Comparison of ENCODE assay signal across 11 cellular contexts in the genomic region with DNA sequence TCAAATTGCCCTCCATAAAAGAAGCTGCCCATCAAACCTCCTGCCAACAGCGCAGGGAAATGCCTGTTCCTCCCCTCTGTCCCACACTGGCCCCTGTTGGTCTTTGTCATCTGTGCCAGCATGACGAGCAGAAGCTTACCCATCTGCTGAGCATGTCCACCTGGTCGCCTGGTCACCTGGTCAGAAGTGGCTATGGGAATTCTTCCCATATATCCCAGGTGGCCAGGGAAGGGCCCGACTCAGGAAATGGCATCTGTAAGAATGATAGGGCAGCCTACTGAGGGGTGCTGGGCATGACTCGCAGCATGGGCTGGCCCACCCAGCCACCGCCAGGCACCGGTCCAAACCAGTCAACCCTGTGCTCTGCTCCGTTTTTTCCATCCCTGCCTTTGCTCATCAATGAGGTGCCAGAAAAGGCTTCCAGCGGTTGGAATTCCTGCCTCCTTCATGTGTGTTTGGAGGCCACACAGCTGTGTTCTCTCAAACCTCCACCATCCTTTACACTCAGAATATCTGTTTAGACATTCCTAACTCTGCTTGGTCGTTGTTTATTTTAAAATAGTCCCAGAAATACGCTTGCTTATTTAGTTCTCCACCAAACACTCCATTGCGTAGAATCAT.
A peak's percentile ranks its signal among the peaks of the same experiment; 100 is the strongest.
DNase-seq lines count a peak whose midpoint lies in the region; ATAC-seq lines count a peak whose summit lies in the region.
"Had no signal": no experiment of that assay in that cellular context is flagged by ENCODE, and none has a peak within 500 bp of the region (broad histone marks: within the 10 kb centered on the region; RNA-seq: fewer than 3 reads in every experiment).

No MANE protein-coding gene starts in this region.

- peaks cover 50% of the 10 kb centered on the region for H3K36me3 Mint-ChIP-seq in activated T-cell treated with anti-CD3 and anti-CD28 coated beads, Interleukin-2, amount 50 U/mL, for 24 hours (ENCODE audit: low read depth)
- H3K36me3 Mint-ChIP-seq in activated CD8-positive, alpha-beta T cell treated with anti-CD3 and anti-CD28 coated beads, Interleukin-2, amount 10 ng/mL, durations not matched to agents 7 days and 5 days (ENCODE audit: low read depth): peaks cover 29% of the 10 kb centered on the region
- H3K36me3 Mint-ChIP-seq in stimulated activated naive B cell treated with anti-CD40 and anti-IgM and Interleukin-4, amounts not matched to agents 10 μg/mL and 1 μg/mL and 100 μg/mL, for 72 hours: peaks cover 42 to 61% of the 10 kb centered on the region in 2 donors

- H3K9me3 Mint-ChIP-seq in activated T-cell treated with anti-CD3 and anti-CD28 coated beads, Interleukin-2, amount 50 U/mL, for 24 hours: no peaks in the 10 kb centered on the region
- no peaks in the 10 kb centered on the region for H3K9me3 Mint-ChIP-seq in activated CD8-positive, alpha-beta T cell treated with anti-CD3 and anti-CD28 coated beads, Interleukin-2, amount 10 ng/mL, durations not matched to agents 7 days and 5 days (ENCODE audit: insufficient read depth)
- no peaks in the 10 kb centered on the region for H3K9me3 Mint-ChIP-seq in stimulated activated naive B cell treated with anti-CD40 and anti-IgM and Interleukin-4, amounts not matched to agents 10 μg/mL and 1 μg/mL and 100 μg/mL, for 72 hours

- DNase-seq in activated T-cell treated with anti-CD3 and anti-CD28 coated beads, Interleukin-2, amount 50 U/mL, for 24 hours: no peak
- DNase-seq in activated T-cell treated with anti-CD3 and anti-CD28 coated beads, Interleukin-2, amount 50 U/mL, for 1 hour: no peak
- no peak for DNase-seq in activated CD8-positive, alpha-beta T cell treated with anti-CD3 and anti-CD28 coated beads, Interleukin-2, amount 10 ng/mL, durations not matched to agents 7 days and 5 days
- peak; percentile 30 for DNase-seq in kidney glomerular epithelial cell (lab: John Stamatoyannopoulos, UW)
- DNase-seq in stimulated activated naive B cell treated with anti-CD40 and anti-IgM and Interleukin-4, amounts not matched to agents 10 μg/mL and 1 μg/mL and 100 μg/mL, for 72 hours: no peak
- no peak for DNase-seq in HPDE6-E6E7 (ENCODE audit: extremely low spot score)
- no peak for DNase-seq in middle frontal gyrus (ENCODE audit: extremely low spot score, low spot score)
- DNase-seq: left cardiac atrium; stimulated activated CD4-positive, alpha-beta T cell treated with anti-CD3 and anti-CD28 coated beads, Interleukin-4, amount 100 ng/mL, for 24 hours; T1000 had no signal

- H3K27me3 Mint-ChIP-seq in activated T-cell treated with anti-CD3 and anti-CD28 coated beads, Interleukin-2, amount 50 U/mL, for 24 hours: no peaks in the 10 kb centered on the region
- H3K27me3 Mint-ChIP-seq in activated CD8-positive, alpha-beta T cell treated with anti-CD3 and anti-CD28 coated beads, Interleukin-2, amount 10 ng/mL, durations not matched to agents 7 days and 5 days (ENCODE audit: low read depth): no peaks in the 10 kb centered on the region
- H3K27me3 Mint-ChIP-seq in stimulated activated naive B cell treated with anti-CD40 and anti-IgM and Interleukin-4, amounts not matched to agents 10 μg/mL and 1 μg/mL and 100 μg/mL, for 72 hours: no peaks in the 10 kb centered on the region

- no peak for ATAC-seq in activated CD8-positive, alpha-beta T cell treated with anti-CD3 and anti-CD28 coated beads, Interleukin-2, amount 10 ng/mL, durations not matched to agents 7 days and 5 days
- ATAC-seq in stimulated activated naive B cell treated with anti-CD40 and anti-IgM and Interleukin-4, amounts not matched to agents 10 μg/mL and 1 μg/mL and 100 μg/mL, for 72 hours (replicated peaks): no peak
- no peak for ATAC-seq in HG02970 (IDR thresholded peaks at IDR 0.05; ENCODE audit: low FRiP score, unreplicated experiment)
- ATAC-seq: left cardiac atrium had no signal

- peak overlapping the region; percentile 91 for H3K27ac Mint-ChIP-seq in activated T-cell treated with anti-CD3 and anti-CD28 coated beads, Interleukin-2, amount 50 U/mL, for 24 hours
- peak overlapping the region; percentile 78 for H3K27ac Mint-ChIP-seq in activated CD8-positive, alpha-beta T cell treated with anti-CD3 and anti-CD28 coated beads, Interleukin-2, amount 10 ng/mL, durations not matched to agents 7 days and 5 days
- peak overlapping the region; percentile 86 for H3K27ac Mint-ChIP-seq in stimulated activated naive B cell treated with anti-CD40 and anti-IgM and Interleukin-4, amounts not matched to agents 10 μg/mL and 1 μg/mL and 100 μg/mL, for 72 hours

- H3K4me3 Mint-ChIP-seq in activated T-cell treated with anti-CD3 and anti-CD28 coated beads, Interleukin-2, amount 50 U/mL, for 24 hours: no peak overlapping the region
- H3K4me3 Mint-ChIP-seq in activated CD8-positive, alpha-beta T cell treated with anti-CD3 and anti-CD28 coated beads, Interleukin-2, amount 10 ng/mL, durations not matched to agents 7 days and 5 days: no peak overlapping the region
- no peak overlapping the region for H3K4me3 Mint-ChIP-seq in stimulated activated naive B cell treated with anti-CD40 and anti-IgM and Interleukin-4, amounts not matched to agents 10 μg/mL and 1 μg/mL and 100 μg/mL, for 72 hours

- H3K4me1 Mint-ChIP-seq in activated T-cell treated with anti-CD3 and anti-CD28 coated beads, Interleukin-2, amount 50 U/mL, for 24 hours (ENCODE audit: low read depth): peaks cover 85% of the 10 kb centered on the region
- peaks cover 87% of the 10 kb centered on the region for H3K4me1 Mint-ChIP-seq in activated CD8-positive, alpha-beta T cell treated with anti-CD3 and anti-CD28 coated beads, Interleukin-2, amount 10 ng/mL, durations not matched to agents 7 days and 5 days (ENCODE audit: low read depth)
- H3K4me1 Mint-ChIP-seq in stimulated activated naive B cell treated with anti-CD40 and anti-IgM and Interleukin-4, amounts not matched to agents 10 μg/mL and 1 μg/mL and 100 μg/mL, for 72 hours: peaks cover 53 to 90% of the 10 kb centered on the region in 2 donors

- CTCF ChIA-PET in activated CD8-positive, alpha-beta T cell treated with anti-CD3 and anti-CD28 coated beads, Interleukin-2, amount 10 ng/mL, durations not matched to agents 7 days and 5 days (lab: Charles Lee): interaction anchor here (0.6 to 2.4 kb wide), 3 partner anchors 10 to 128 kb away, joined by 3 to 11 read pairs (median 6); no protein-coding TSS in a partner anchor

- POLR2A ChIA-PET in activated CD8-positive, alpha-beta T cell treated with anti-CD3 and anti-CD28 coated beads, Interleukin-2, amount 10 ng/mL, durations not matched to agents 7 days and 5 days (lab: Charles Lee): interaction anchor here (0.9 to 1.2 kb wide), 2 partner anchors 37 to 51 kb away, joined by 3 read pairs; no protein-coding TSS in a partner anchor
